17 cellular contexts compared by ENCODE assay signal in genomic region chr17:6240001-6240400, GRCh38.
DNase-seq lines count a peak whose midpoint lies in the region; ATAC-seq and TF ChIP-seq lines count a peak whose summit lies in the region.
"Had no signal": no experiment of that assay in that cellular context is flagged by ENCODE, and none has a peak within 500 bp of the region (broad histone marks: within the 10 kb centered on the region; RNA-seq: fewer than 3 reads in every experiment).

No MANE protein-coding gene starts in this region.

- intact Hi-C loops in spleen (cut with DNase I; ENCODE audit: low total_unique reads) = no loop called here
- intact Hi-C loops in lower lobe of right lung (cut with DNase I) = no loop called here

- H3K9me3 Mint-ChIP-seq in endothelial cell (ENCODE audit: unreplicated experiment) (no peaks in the 10 kb centered on the region), neural crest cell (no peaks in the 10 kb centered on the region)
- H3K9me3 Mint-ChIP-seq: CD4-positive, alpha-beta memory T cell had no signal

- H3K36me3 ChIP-seq in RWPE2 (ENCODE audit: low read depth) (no peaks in the 10 kb centered on the region), spleen (no peaks in the 10 kb centered on the region), lower lobe of right lung (no peaks in the 10 kb centered on the region)
- H3K36me3 ChIP-seq: BE2C had no signal

- no peak for TF ChIP-seq POLR2A in spleen (IDR thresholded peaks at IDR 0.05)

- H3K4me3 Mint-ChIP-seq in endothelial cell (ENCODE audit: unreplicated experiment) = no peak overlapping the region
- peak overlapping the region; percentile 52 for H3K4me3 Mint-ChIP-seq in neural crest cell

- H3K9me3 ChIP-seq in RWPE2 (ENCODE audit: severe bottlenecking) (no peaks in the 10 kb centered on the region), spleen (no peaks in the 10 kb centered on the region), lower lobe of right lung (no peaks in the 10 kb centered on the region)
- H3K9me3 ChIP-seq: A549, BE2C had no signal

- DNase-seq in RWPE2 (ENCODE audit: low spot score) = no peak
- DNase-seq in endothelial cell (ENCODE audit: low spot score) = no peak
- no peak for DNase-seq in neural crest cell (ENCODE audit: low read depth, low spot score)
- DNase-seq in spleen = peak; percentile 30
- DNase-seq in lower lobe of right lung = no peak
- no peak for DNase-seq in T-helper 2 cell
- no peak for DNase-seq in T1000 (lab: John Stamatoyannopoulos, UW)
- DNase-seq: BE2C; CD4-positive, alpha-beta memory T cell; DMS79; GOT3; IMR-90 had no signal

- peaks cover 41% of the 10 kb centered on the region for H3K4me1 ChIP-seq in RWPE2 (ENCODE audit: insufficient read depth, poor library complexity, severe bottlenecking)
- no peaks in the 10 kb centered on the region for H3K4me1 ChIP-seq in spleen
- no peaks in the 10 kb centered on the region for H3K4me1 ChIP-seq in lower lobe of right lung
- H3K4me1 ChIP-seq: BE2C had no signal

- H3K27me3 Mint-ChIP-seq in endothelial cell (ENCODE audit: unreplicated experiment) = peaks cover 4% of the 10 kb centered on the region
- no peaks in the 10 kb centered on the region for H3K27me3 Mint-ChIP-seq in neural crest cell (ENCODE audit: low read depth)

- H3K4me1 Mint-ChIP-seq in endothelial cell (ENCODE audit: unreplicated experiment) (peaks cover 22% of the 10 kb centered on the region), neural crest cell (peaks cover 33% of the 10 kb centered on the region)
- H3K4me1 Mint-ChIP-seq: CD4-positive, alpha-beta memory T cell had no signal

- H3K36me3 Mint-ChIP-seq in endothelial cell (ENCODE audit: low read depth, unreplicated experiment) = no peaks in the 10 kb centered on the region
- H3K36me3 Mint-ChIP-seq in neural crest cell (ENCODE audit: low read depth) = no peaks in the 10 kb centered on the region
- H3K36me3 Mint-ChIP-seq: CD4-positive, alpha-beta memory T cell had no signal

- peak overlapping the region; percentile 80 for H3K27ac ChIP-seq in RWPE2 (ENCODE audit: poor library complexity, severe bottlenecking)
- H3K27ac ChIP-seq in spleen = no peak overlapping the region
- no peak overlapping the region for H3K27ac ChIP-seq in lower lobe of right lung
- H3K27ac ChIP-seq: A549, C4-2B had no signal

- H3K4me3 ChIP-seq in RWPE2 (ENCODE audit: severe bottlenecking) (no peak overlapping the region), spleen (no peak overlapping the region), lower lobe of right lung (no peak overlapping the region)
- H3K4me3 ChIP-seq: A549, GM12878 had no signal

- TF ChIP-seq CTCF in RWPE2 (IDR thresholded peaks at IDR 0.05; ENCODE audit: poor library complexity, severe bottlenecking) (no peak), endothelial cell (IDR thresholded peaks at IDR 0.05; ENCODE audit: unreplicated experiment) (no peak), neural crest cell (conservative IDR thresholded peaks at IDR 0.05) (no peak), spleen (IDR thresholded peaks at IDR 0.05 in 8 of 11, conservative IDR thresholded peaks at IDR 0.05 in 3 of 11) (no peak), lower lobe of right lung (IDR thresholded peaks at IDR 0.05) (no peak)

- H3K27me3 ChIP-seq in RWPE2 (ENCODE audit: insufficient read depth, poor library complexity, severe bottlenecking) = no peaks in the 10 kb centered on the region
- H3K27me3 ChIP-seq in spleen (replicated peaks in 1 of 7) = peaks cover 0 to 60% (median 0%) of the 10 kb centered on the region in 7 donors
- H3K27me3 ChIP-seq in lower lobe of right lung (ENCODE audit: low read depth) = peaks cover 3% of the 10 kb centered on the region
- H3K27me3 ChIP-seq: BE2C had no signal

- H3K27ac Mint-ChIP-seq in endothelial cell (ENCODE audit: unreplicated experiment) (peak overlapping the region; percentile 57), neural crest cell (ENCODE audit: unreplicated experiment) (peak overlapping the region; percentile 37)
- H3K27ac Mint-ChIP-seq: CD4-positive, alpha-beta memory T cell had no signal

- 81 to 90% (median 83%) methylated on average over 3 of the region's 3 CpGs for WGBS in spleen, 5 donors

- ATAC-seq in RWPE2 (ENCODE audit: low read depth) (no peak), lower lobe of right lung (no peak), HG03095 (IDR thresholded peaks at IDR 0.05; ENCODE audit: unreplicated experiment) (no peak)
- ATAC-seq: A549, GM12878, HCT116 had no signal
